8 cellular contexts compared by ENCODE assay signal in the genomic region with DNA sequence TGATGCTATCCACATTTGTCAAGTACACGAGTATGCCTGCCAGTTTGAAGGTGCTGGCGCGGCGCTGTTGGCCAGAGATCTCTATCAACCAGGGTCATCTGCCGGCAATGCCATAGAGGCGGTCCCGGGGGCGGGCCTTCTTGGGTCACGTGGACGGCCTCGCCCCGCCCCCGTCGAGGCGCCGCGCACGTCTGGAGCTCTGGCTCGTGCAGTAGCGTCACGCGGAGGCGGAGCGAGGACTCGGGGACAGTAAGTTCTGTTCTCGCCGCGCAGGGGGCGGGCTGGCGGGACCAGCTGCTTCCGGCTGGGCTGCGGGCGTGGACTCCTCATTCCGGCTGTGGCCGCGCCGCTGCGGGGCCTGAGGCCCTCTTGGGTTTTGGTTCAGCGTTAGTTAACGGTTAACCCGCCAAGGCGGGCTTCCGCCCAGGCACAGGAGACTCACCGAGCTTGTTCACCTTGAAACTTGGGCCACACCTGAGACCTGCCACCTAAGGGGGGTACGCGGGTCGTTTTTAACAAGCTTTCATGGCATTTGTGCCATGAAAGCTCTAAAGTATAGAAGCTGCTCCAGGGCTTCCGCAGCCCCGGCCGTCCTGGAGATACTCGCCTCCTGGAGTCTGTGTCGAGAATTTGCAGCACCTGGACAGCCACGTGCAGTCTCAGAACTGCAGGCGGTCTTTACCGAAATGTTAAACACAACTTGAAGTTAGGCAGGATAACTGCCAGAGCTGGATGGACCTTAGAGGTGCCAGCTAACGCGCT. TPM values are rescaled to one million over a fixed set of nuclear protein-coding genes. Genes with fewer than 3 reads are reported as not detected.
DNase-seq lines count a peak whose midpoint lies in the region; ATAC-seq and TF ChIP-seq lines count a peak whose summit lies in the region.

A gene (plus strand): TSS at position 209 of the 762 bp plus-strand sequence. CDS start 5,495 bp downstream, outside the sequence.

- DNase-seq in AG04450 (ENCODE audit: low read depth, low spot score) = peak; percentile 82
- peak; percentile 85 for DNase-seq in NCI-H2171 treated with DMSO at 0.1 percent for 48 hours (lab: John Stamatoyannopoulos, UW)
- peak; percentile 97 for DNase-seq in activated B cell treated with CpG ODN at 0.5 μM for 24 hours
- DNase-seq in caudate nucleus (lab: John Stamatoyannopoulos, UW) = peak; percentile 16 to 98 (median 92)
- DNase-seq in inferior parietal cortex (ENCODE audit: extremely low spot score) = peak; percentile 96
- DNase-seq in smooth muscle cell of the brain vasculature (ENCODE audit: low read depth, low spot score) = peak; percentile 91

- ATAC-seq in GM18870 (IDR thresholded peaks at IDR 0.05; ENCODE audit: unreplicated experiment) (peak; percentile 87), HG03108 (IDR thresholded peaks at IDR 0.05; ENCODE audit: unreplicated experiment) (peak; percentile 96), activated B cell treated with CpG ODN at 0.5 μM for 24 hours (ENCODE audit: low read depth) (peak; percentile 96)

- H3K27me3 Mint-ChIP-seq in activated B cell treated with CpG ODN at 0.5 μM for 24 hours = no peaks in the 10 kb centered on the region

- CTCF ChIA-PET in AG04450 (lab: Charles Lee) = interaction anchor here (0.8 to 4.4 kb wide), 12 partner anchors 9 to 690 kb away, joined by 3 to 35 read pairs (median 3); a partner anchor contains a TSS
- CTCF ChIA-PET in activated B cell treated with CpG ODN at 0.5 μM for 24 hours (lab: Charles Lee) = interaction anchor here (0.6 to 5.6 kb wide), 11 partner anchors 17 to 202 kb away, joined by 3 to 69 read pairs (median 4); a partner anchor contains a TSS

- TF ChIP-seq CTCF in AG04450 (IDR thresholded peaks at IDR 0.05; ENCODE audit: low read depth, low read length) (0 out of 2 replicates have a peak, but pooled peaks have one; percentile 18), activated B cell treated with CpG ODN at 0.5 μM for 24 hours (IDR thresholded peaks at IDR 0.05) (no peak)

- no peaks in the 10 kb centered on the region for H3K9me3 ChIP-seq in AG04450 (ENCODE audit: control insufficient read depth, insufficient read depth, low read length)

- peak within 1 kb of the TSS; percentile 82 for H3K27ac ChIP-seq in AG04450 (ENCODE audit: low read depth, low read length)
- peak within 1 kb of the TSS; percentile 91 for H3K27ac ChIP-seq in caudate nucleus (ENCODE audit: low read depth, low read length)

- no peaks in the 10 kb centered on the region for H3K36me3 Mint-ChIP-seq in activated B cell treated with CpG ODN at 0.5 μM for 24 hours (ENCODE audit: low read depth)

- H3K9me3 Mint-ChIP-seq in activated B cell treated with CpG ODN at 0.5 μM for 24 hours = no peaks in the 10 kb centered on the region

- intact Hi-C loops in activated B cell treated with CpG ODN at 0.5 μM for 24 hours (cut with micrococcal nuclease) = loop anchor here (1.0 to 2.0 kb wide), 10 partner anchors 14 to 1537 kb away; a partner anchor contains a TSS

- peak within 1 kb of the TSS; percentile 86 for H3K4me3 Mint-ChIP-seq in activated B cell treated with CpG ODN at 0.5 μM for 24 hours

- POLR2A ChIA-PET in AG04450 (lab: Yijun Ruan, JAX) (interaction anchor here (0.5 to 2.1 kb wide), 21 partner anchors 11 to 580 kb away, joined by 3 to 33 read pairs (median 4); a partner anchor contains a TSS), activated B cell treated with CpG ODN at 0.5 μM for 24 hours (lab: Charles Lee) (interaction anchor here (0.8 to 2.5 kb wide), 19 partner anchors 13 to 1016 kb away, joined by 3 to 20 read pairs (median 7); a partner anchor contains a TSS)

- H3K27ac Mint-ChIP-seq in activated B cell treated with CpG ODN at 0.5 μM for 24 hours = peak within 1 kb of the TSS; percentile 87

- H3K4me3 ChIP-seq in AG04450 (ENCODE audit: low read depth, low read length) = peak within 1 kb of the TSS; percentile 61

- no peaks in the 10 kb centered on the region for H3K27me3 ChIP-seq in AG04450 (ENCODE audit: control insufficient read depth, insufficient read depth, low read length)

- H3K4me1 Mint-ChIP-seq in activated B cell treated with CpG ODN at 0.5 μM for 24 hours = peaks cover 26% of the 10 kb centered on the region

RNA-seq across cellular contexts. Expression of the gene that starts here (rescaled TPM):
- 3.0 and 3.8 TPM in 2 replicates for polyA plus RNA-seq in AG04450 (2011; rRNA removed)
- polyA minus RNA-seq in AG04450 (2011; rRNA and poly(A)+ RNA removed) = 0.69 and 1.00 TPM in 2 replicates
- 1.8 and 2.4 TPM in 2 replicates for total RNA-seq in activated B cell treated with CpG ODN at 0.5 μM for 24 hours

Comparison
In these comparisons a context has a peak if more than half of its experiments do, and no peak if none do; other contexts are left out.
1. Peak in every context shown above with its lines: DNase-seq, ATAC-seq, H3K4me3 ChIP-seq and H3K27ac ChIP-seq.